Comparison of ENCODE assay signal across 8 cellular contexts in the genomic region with DNA sequence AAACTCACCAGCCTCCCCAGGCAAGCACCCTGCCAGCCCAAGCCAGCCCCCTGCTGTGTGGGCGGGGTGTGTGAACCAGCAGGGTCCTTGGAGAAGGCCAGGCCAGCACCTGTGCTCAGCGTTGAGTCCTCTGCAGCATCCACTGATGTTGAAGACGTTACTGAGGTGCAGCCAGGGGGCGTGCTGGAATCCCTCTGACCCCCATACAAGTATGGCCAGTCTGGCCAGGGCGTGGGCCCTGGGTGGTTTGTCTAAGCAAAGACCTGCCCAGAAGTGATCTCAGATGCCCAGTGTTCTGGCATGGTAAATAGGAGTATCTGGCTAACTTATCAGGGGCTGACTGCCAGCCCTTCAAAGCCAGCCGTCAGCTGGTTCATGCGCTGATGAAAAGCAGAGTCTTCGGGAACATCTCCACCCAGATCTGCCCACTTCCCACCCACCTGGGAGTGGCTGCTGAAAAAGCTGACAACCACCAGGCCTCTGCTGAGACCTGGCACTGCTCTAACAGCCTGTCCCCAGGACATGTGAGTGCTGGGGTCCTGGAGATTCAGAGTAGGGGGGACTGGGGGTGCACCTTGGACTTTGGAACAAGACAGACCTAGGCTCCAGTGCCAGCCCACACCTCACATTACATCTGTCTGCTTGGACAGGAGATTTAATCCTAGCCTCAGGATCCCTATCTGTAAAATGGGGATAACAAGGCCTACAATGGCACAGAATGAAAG. TPM values are rescaled to one million over a fixed set of nuclear protein-coding genes. Genes with fewer than 3 reads are reported as not detected.
A peak's percentile ranks its signal among the peaks of the same experiment; 100 is the strongest.
DNase-seq lines count a peak whose midpoint lies in the region; ATAC-seq and TF ChIP-seq lines count a peak whose summit lies in the region.

No MANE protein-coding gene starts in this region.

- H3K27me3 Mint-ChIP-seq in activated T-cell treated with anti-CD3 and anti-CD28 coated beads, Interleukin-2, amount 50 U/mL, for 24 hours: no peaks in the 10 kb centered on the region

- peak; percentile 49 for DNase-seq in activated T-cell treated with anti-CD3 and anti-CD28 coated beads, Interleukin-2, amount 50 U/mL, for 24 hours
- DNase-seq in head of caudate nucleus: peak in 41 of 42 donors; percentile 30 to 90 (median 68)
- no peak for DNase-seq in sciatic nerve (ENCODE audit: low spot score)
- no peak for DNase-seq in OCI-M2 (lab: John Stamatoyannopoulos, UW; ENCODE audit: unreplicated experiment)
- DNase-seq in SW 1271 (lab: John Stamatoyannopoulos, UW): no peak
- DNase-seq in cerebellar cortex (ENCODE audit: low spot score): no peak
- no peak for DNase-seq in amniotic stem cell (lab: John Stamatoyannopoulos, UW)

- peak; percentile 36 for ATAC-seq in sciatic nerve

- peaks cover 85% of the 10 kb centered on the region for H3K4me1 Mint-ChIP-seq in activated T-cell treated with anti-CD3 and anti-CD28 coated beads, Interleukin-2, amount 50 U/mL, for 24 hours (ENCODE audit: low read depth)

- TF ChIP-seq CTCF in GM12872 (IDR thresholded peaks at IDR 0.05; ENCODE audit: insufficient read depth, low read depth, low read length): 0 out of 3 replicates have a peak, but pooled peaks have one; percentile 14

- intact Hi-C loops in head of caudate nucleus (cut with DNase I) (no loop called here), sciatic nerve (cut with DNase I) (no loop called here)

- H3K9me3 Mint-ChIP-seq in activated T-cell treated with anti-CD3 and anti-CD28 coated beads, Interleukin-2, amount 50 U/mL, for 24 hours: no peaks in the 10 kb centered on the region

- no peak overlapping the region for H3K4me3 Mint-ChIP-seq in activated T-cell treated with anti-CD3 and anti-CD28 coated beads, Interleukin-2, amount 50 U/mL, for 24 hours

- H3K27ac Mint-ChIP-seq in activated T-cell treated with anti-CD3 and anti-CD28 coated beads, Interleukin-2, amount 50 U/mL, for 24 hours: peak overlapping the region; percentile 76

- H3K36me3 Mint-ChIP-seq in activated T-cell treated with anti-CD3 and anti-CD28 coated beads, Interleukin-2, amount 50 U/mL, for 24 hours (ENCODE audit: low read depth): peaks cover 19% of the 10 kb centered on the region

RNA-seq across cellular contexts. Expression of a gene that starts 41.1 kb away (rescaled TPM):
- 216 TPM for total RNA-seq in sciatic nerve

Comparison
In these comparisons a context has a peak if more than half of its experiments do, and no peak if none do; other contexts are left out.
1. DNase-seq: peak in activated T-cell treated with anti-CD3 and anti-CD28 coated beads, Interleukin-2, amount 50 U/mL, for 24 hours (single experiment) and head of caudate nucleus (41 of 42); none in sciatic nerve (single experiment), OCI-M2 (single experiment), SW 1271 (0 of 2), cerebellar cortex (single experiment) and amniotic stem cell (single experiment).